In genomic region chr10:120850911-120851865, GRCh38 we compare ENCODE assay signal across 8 cellular contexts. TPM values are rescaled to one million over a fixed set of nuclear protein-coding genes. Genes with fewer than 3 reads are reported as not detected.
DNase-seq lines count a peak whose midpoint lies in the region; ATAC-seq lines count a peak whose summit lies in the region.

A gene with protein sequence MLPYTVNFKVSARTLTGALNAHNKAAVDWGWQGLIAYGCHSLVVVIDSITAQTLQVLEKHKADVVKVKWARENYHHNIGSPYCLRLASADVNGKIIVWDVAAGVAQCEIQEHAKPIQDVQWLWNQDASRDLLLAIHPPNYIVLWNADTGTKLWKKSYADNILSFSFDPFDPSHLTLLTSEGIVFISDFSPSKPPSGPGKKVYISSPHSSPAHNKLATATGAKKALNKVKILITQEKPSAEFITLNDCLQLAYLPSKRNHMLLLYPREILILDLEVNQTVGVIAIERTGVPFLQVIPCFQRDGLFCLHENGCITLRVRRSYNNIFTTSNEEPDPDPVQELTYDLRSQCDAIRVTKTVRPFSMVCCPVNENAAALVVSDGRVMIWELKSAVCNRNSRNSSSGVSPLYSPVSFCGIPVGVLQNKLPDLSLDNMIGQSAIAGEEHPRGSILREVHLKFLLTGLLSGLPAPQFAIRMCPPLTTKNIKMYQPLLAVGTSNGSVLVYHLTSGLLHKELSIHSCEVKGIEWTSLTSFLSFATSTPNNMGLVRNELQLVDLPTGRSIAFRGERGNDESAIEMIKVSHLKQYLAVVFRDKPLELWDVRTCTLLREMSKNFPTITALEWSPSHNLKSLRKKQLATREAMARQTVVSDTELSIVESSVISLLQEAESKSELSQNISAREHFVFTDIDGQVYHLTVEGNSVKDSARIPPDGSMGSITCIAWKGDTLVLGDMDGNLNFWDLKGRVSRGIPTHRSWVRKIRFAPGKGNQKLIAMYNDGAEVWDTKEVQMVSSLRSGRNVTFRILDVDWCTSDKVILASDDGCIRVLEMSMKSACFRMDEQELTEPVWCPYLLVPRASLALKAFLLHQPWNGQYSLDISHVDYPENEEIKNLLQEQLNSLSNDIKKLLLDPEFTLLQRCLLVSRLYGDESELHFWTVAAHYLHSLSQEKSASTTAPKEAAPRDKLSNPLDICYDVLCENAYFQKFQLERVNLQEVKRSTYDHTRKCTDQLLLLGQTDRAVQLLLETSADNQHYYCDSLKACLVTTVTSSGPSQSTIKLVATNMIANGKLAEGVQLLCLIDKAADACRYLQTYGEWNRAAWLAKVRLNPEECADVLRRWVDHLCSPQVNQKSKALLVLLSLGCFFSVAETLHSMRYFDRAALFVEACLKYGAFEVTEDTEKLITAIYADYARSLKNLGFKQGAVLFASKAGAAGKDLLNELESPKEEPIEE (plus strand): TSS chr10:120851362. CDS start chr10:120851421, 59 bp downstream.

- CTCF ChIA-PET in activated CD8-positive, alpha-beta memory T cell treated with anti-CD3 and anti-CD28 coated beads for 36 hours (lab: Charles Lee), result no interaction called here

- peaks cover 30 to 36% of the 10 kb centered on the region in 2 donors for H3K4me1 Mint-ChIP-seq in effector memory CD8-positive, alpha-beta T cell (ENCODE audit: low read depth in 2 of 2)

- DNase-seq in CMK (ENCODE audit: low read depth) (peak; percentile 72), HPDE6-E6E7 (ENCODE audit: extremely low spot score) (peak; percentile 75), NOMO-1 (lab: John Stamatoyannopoulos, UW; ENCODE audit: unreplicated experiment in 2 of 2) (peak; percentile 69 to 72), medulla oblongata (ENCODE audit: extremely low spot score) (peak; percentile 93)
- peak; percentile 43 to 62 (median 50) for DNase-seq in effector memory CD8-positive, alpha-beta T cell
- peak; percentile 49 to 61 (median 57) for DNase-seq in stimulated activated CD4-positive, alpha-beta T cell treated with anti-CD3 and anti-CD28 coated beads, TNF-alpha, amount 100 ng/mL, for 48 hours (ENCODE audit: low read depth in 3 of 3)

- peak; percentile 95 for ATAC-seq in GM19467 (IDR thresholded peaks at IDR 0.05; ENCODE audit: unreplicated experiment)
- peak; percentile 88 for ATAC-seq in effector memory CD8-positive, alpha-beta T cell (replicated peaks)

- H3K4me3 Mint-ChIP-seq in effector memory CD8-positive, alpha-beta T cell, result peak within 1 kb of the TSS; percentile 82 to 95

- H3K27me3 Mint-ChIP-seq in effector memory CD8-positive, alpha-beta T cell, result peaks cover 3 to 5% of the 10 kb centered on the region in 2 donors

- POLR2A ChIA-PET in activated CD8-positive, alpha-beta memory T cell treated with anti-CD3 and anti-CD28 coated beads for 36 hours (lab: Charles Lee), result no interaction called here

- H3K27ac Mint-ChIP-seq in effector memory CD8-positive, alpha-beta T cell, result peak within 1 kb of the TSS; percentile 91 to 98

- peaks cover 5% of the 10 kb centered on the region for H3K36me3 Mint-ChIP-seq in effector memory CD8-positive, alpha-beta T cell (ENCODE audit: insufficient read depth)

- H3K9me3 Mint-ChIP-seq in effector memory CD8-positive, alpha-beta T cell, result no peaks in the 10 kb centered on the region

RNA-seq across cellular contexts. Expression of the gene that starts here (rescaled TPM):
- total RNA-seq in activated CD8-positive, alpha-beta memory T cell treated with anti-CD3 and anti-CD28 coated beads for 36 hours, result 10 to 100 TPM; 31.9 to 36.9 TPM

Comparison
In these comparisons a context has a peak if more than half of its experiments do, and no peak if none do; other contexts are left out.
1. Peak in every context shown above with its lines: DNase-seq and ATAC-seq.